In the genomic region with DNA sequence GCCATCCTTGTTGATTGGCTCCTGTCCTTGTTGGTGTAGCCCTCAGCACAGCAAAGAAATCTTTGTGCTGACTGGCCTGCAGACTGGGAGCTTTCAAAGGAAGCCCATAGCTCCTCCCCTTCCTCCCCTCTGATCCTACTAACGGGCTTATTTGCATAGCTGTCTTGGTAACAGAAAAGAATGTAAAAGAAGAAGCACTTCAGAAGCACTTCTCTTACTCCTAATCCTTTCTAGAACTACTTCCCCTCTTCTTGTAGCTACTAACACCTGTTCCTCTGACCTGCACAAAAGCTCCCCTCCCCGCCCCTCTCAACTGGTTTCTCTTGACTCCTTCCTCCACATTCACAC, we compare ENCODE assay signal across 1 cellular context.
TF ChIP-seq lines count a peak whose summit lies in the region.

No MANE protein-coding gene starts in this region.

TF ChIP-seq in SK-N-SH, 30 proteins besides CTCF, POLR2A, EP300 and RAD21:
- TF ChIP-seq, protein P1, sequence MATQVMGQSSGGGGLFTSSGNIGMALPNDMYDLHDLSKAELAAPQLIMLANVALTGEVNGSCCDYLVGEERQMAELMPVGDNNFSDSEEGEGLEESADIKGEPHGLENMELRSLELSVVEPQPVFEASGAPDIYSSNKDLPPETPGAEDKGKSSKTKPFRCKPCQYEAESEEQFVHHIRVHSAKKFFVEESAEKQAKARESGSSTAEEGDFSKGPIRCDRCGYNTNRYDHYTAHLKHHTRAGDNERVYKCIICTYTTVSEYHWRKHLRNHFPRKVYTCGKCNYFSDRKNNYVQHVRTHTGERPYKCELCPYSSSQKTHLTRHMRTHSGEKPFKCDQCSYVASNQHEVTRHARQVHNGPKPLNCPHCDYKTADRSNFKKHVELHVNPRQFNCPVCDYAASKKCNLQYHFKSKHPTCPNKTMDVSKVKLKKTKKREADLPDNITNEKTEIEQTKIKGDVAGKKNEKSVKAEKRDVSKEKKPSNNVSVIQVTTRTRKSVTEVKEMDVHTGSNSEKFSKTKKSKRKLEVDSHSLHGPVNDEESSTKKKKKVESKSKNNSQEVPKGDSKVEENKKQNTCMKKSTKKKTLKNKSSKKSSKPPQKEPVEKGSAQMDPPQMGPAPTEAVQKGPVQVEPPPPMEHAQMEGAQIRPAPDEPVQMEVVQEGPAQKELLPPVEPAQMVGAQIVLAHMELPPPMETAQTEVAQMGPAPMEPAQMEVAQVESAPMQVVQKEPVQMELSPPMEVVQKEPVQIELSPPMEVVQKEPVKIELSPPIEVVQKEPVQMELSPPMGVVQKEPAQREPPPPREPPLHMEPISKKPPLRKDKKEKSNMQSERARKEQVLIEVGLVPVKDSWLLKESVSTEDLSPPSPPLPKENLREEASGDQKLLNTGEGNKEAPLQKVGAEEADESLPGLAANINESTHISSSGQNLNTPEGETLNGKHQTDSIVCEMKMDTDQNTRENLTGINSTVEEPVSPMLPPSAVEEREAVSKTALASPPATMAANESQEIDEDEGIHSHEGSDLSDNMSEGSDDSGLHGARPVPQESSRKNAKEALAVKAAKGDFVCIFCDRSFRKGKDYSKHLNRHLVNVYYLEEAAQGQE (IDR thresholded peaks at IDR 0.05; ENCODE audit: low read depth, low read length) = no peak
- TF ChIP-seq JUND (IDR thresholded peaks at IDR 0.05) = no peak
- no peak for TF ChIP-seq NFIC (IDR thresholded peaks at IDR 0.05; ENCODE audit: borderline replicate concordance)
- no peak for TF ChIP-seq MEF2A (IDR thresholded peaks at IDR 0.05; ENCODE audit: borderline replicate concordance, low read depth)
- TF ChIP-seq ELF1 (IDR thresholded peaks at IDR 0.05) = no peak
- TF ChIP-seq, protein P2, sequence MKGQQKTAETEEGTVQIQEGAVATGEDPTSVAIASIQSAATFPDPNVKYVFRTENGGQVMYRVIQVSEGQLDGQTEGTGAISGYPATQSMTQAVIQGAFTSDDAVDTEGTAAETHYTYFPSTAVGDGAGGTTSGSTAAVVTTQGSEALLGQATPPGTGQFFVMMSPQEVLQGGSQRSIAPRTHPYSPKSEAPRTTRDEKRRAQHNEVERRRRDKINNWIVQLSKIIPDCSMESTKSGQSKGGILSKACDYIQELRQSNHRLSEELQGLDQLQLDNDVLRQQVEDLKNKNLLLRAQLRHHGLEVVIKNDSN (IDR thresholded peaks at IDR 0.05; ENCODE audit: borderline replicate concordance, low read depth) = no peak
- no peak for TF ChIP-seq GABPA (IDR thresholded peaks at IDR 0.05; ENCODE audit: low read depth)
- TF ChIP-seq, protein P3, sequence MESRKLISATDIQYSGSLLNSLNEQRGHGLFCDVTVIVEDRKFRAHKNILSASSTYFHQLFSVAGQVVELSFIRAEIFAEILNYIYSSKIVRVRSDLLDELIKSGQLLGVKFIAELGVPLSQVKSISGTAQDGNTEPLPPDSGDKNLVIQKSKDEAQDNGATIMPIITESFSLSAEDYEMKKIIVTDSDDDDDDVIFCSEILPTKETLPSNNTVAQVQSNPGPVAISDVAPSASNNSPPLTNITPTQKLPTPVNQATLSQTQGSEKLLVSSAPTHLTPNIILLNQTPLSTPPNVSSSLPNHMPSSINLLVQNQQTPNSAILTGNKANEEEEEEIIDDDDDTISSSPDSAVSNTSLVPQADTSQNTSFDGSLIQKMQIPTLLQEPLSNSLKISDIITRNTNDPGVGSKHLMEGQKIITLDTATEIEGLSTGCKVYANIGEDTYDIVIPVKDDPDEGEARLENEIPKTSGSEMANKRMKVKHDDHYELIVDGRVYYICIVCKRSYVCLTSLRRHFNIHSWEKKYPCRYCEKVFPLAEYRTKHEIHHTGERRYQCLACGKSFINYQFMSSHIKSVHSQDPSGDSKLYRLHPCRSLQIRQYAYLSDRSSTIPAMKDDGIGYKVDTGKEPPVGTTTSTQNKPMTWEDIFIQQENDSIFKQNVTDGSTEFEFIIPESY (IDR thresholded peaks at IDR 0.05; ENCODE audit: borderline replicate concordance, low read depth) = no peak
